Comparison of ENCODE assay signal across 1 cellular context in genomic region chr22:44680058-44680457, GRCh38.
TF ChIP-seq lines count a peak whose summit lies in the region.

No MANE protein-coding gene starts in this region.

TF ChIP-seq in H1, 55 proteins besides CTCF, POLR2A, EP300 and RAD21 (continued from another document):
- TF ChIP-seq, protein P1, sequence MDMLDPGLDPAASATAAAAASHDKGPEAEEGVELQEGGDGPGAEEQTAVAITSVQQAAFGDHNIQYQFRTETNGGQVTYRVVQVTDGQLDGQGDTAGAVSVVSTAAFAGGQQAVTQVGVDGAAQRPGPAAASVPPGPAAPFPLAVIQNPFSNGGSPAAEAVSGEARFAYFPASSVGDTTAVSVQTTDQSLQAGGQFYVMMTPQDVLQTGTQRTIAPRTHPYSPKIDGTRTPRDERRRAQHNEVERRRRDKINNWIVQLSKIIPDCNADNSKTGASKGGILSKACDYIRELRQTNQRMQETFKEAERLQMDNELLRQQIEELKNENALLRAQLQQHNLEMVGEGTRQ (IDR thresholded peaks at IDR 0.05; ENCODE audit: low read length) = no peak
- TF ChIP-seq KDM1A (IDR thresholded peaks at IDR 0.05; ENCODE audit: borderline replicate concordance, low read length) (peak; percentile 91), SIRT6 (IDR thresholded peaks at IDR 0.05; ENCODE audit: low read length) (no peak), KDM5A (IDR thresholded peaks at IDR 0.05; ENCODE audit: low read length) (no peak), CBX8 (IDR thresholded peaks at IDR 0.05; ENCODE audit: borderline replicate concordance, low read depth, low read length) (no peak)
